In the genomic region with DNA sequence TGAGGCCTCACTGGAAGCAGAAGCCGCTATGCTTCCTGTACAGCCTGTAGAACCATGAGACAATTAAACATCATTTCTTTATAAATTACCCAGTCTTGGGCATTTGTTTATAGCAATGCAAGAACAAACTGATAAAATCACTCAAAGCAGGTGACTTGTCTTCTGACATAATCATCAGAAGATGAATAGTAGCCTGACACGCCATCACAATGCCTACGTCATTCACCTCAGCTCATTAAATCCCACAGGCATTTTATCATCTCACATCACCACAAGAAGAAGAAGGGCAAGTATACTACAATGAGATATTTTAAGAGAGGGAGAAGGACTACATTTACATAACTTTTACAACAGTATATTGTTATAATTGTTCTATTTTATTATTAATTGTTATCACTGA, we compare ENCODE assay signal across 20 cellular contexts. TPM values are rescaled to one million over a fixed set of nuclear protein-coding genes. Genes with fewer than 3 reads are reported as not detected.
DNase-seq lines count a peak whose midpoint lies in the region; ATAC-seq and TF ChIP-seq lines count a peak whose summit lies in the region.
"Had no signal": no experiment of that assay in that cellular context is flagged by ENCODE, and none has a peak within 500 bp of the region (broad histone marks: within the 10 kb centered on the region; RNA-seq: fewer than 3 reads in every experiment).

No MANE protein-coding gene starts in this region.

- no peak overlapping the region for H3K9ac ChIP-seq in trophoblast cell (ENCODE audit: low read length)
- H3K9ac ChIP-seq: BLaER1, KMS-11 had no signal

- H3K36me3 ChIP-seq in PC-9 (ENCODE audit: low read depth) (no peaks in the 10 kb centered on the region), breast epithelium (no peaks in the 10 kb centered on the region), trophoblast cell (ENCODE audit: control insufficient read depth in 1 of 2, insufficient read depth in 2 of 2, low read length in 2 of 2) (no peaks in the 10 kb centered on the region)
- H3K36me3 ChIP-seq in naive thymus-derived CD4-positive, alpha-beta T cell (ENCODE audit: control insufficient read depth in 2 of 3, insufficient read depth in 3 of 3, low read length in 3 of 3): no peaks in the 10 kb centered on the region
- H3K36me3 ChIP-seq: BLaER1 had no signal

- H3K27me3 ChIP-seq in PC-9 (ENCODE audit: insufficient read depth, low read depth) (no peaks in the 10 kb centered on the region), breast epithelium (no peaks in the 10 kb centered on the region), trophoblast cell (ENCODE audit: insufficient read depth, low read length) (no peaks in the 10 kb centered on the region)
- peaks cover 0 to 5% of the 10 kb centered on the region in 2 donors for H3K27me3 ChIP-seq in naive thymus-derived CD4-positive, alpha-beta T cell (ENCODE audit: control insufficient read depth in 2 of 2, insufficient read depth in 2 of 2, low read length in 2 of 2)

- H3K79me2 ChIP-seq in PC-9 (ENCODE audit: low read depth) (peaks cover 11% of the 10 kb centered on the region), trophoblast cell (ENCODE audit: control insufficient read depth, insufficient read depth, low read length, poor library complexity) (peaks cover 9% of the 10 kb centered on the region)

- H4K91ac ChIP-seq in trophoblast cell (ENCODE audit: low read depth, low read length): no peak overlapping the region

- no peak overlapping the region for H3K27ac Mint-ChIP-seq in naive thymus-derived CD4-positive, alpha-beta T cell
- H3K27ac Mint-ChIP-seq: CD4-positive, alpha-beta T cell had no signal

- H3F3A ChIP-seq in PC-9 (ENCODE audit: insufficient read depth, low read depth): no peaks in the 10 kb centered on the region; the same call in 1 of the 2 replicates

- H3K27ac ChIP-seq in PC-9 (peak overlapping the region; percentile 39; the same call in 1 of the 2 replicates), breast epithelium (peak overlapping the region; percentile 46 to 77), trophoblast cell (ENCODE audit: low read depth, low read length) (no peak overlapping the region)
- H3K27ac ChIP-seq in naive thymus-derived CD4-positive, alpha-beta T cell (ENCODE audit: low read depth, low read length): no peak overlapping the region
- H3K27ac ChIP-seq: BLaER1, HL-60, KMS-11 had no signal

- WGBS in trophoblast cell (ENCODE audit: extremely low coverage, insufficient coverage, insufficient read length): no CpG with 5 or more reads among the region's 3 CpGs

- no peak overlapping the region for H4K8ac ChIP-seq in trophoblast cell (ENCODE audit: low read depth, low read length)

- no peak overlapping the region for H2BK5ac ChIP-seq in trophoblast cell (ENCODE audit: low read depth, low read length, poor library complexity)

- H2AK5ac ChIP-seq in trophoblast cell (ENCODE audit: low read length): no peak overlapping the region

- ATAC-seq in HG02884 (IDR thresholded peaks at IDR 0.05; ENCODE audit: unreplicated experiment): no peak
- no peak for ATAC-seq in naive thymus-derived CD4-positive, alpha-beta T cell

- H2BK120ac ChIP-seq in trophoblast cell (ENCODE audit: insufficient read depth, low read length, poor library complexity): no peak overlapping the region

- no peak overlapping the region for H3K18ac ChIP-seq in trophoblast cell (ENCODE audit: low read length)

- CTCF ChIA-PET in PC-9 (lab: Charles Lee): no interaction called here
- CTCF ChIA-PET in naive thymus-derived CD4-positive, alpha-beta T cell (lab: Charles Lee): interaction anchor here (0.6 kb wide), 1 partner anchor 18 kb away, joined by 3 read pairs; no protein-coding TSS in a partner anchor

- H3K4me2 ChIP-seq in PC-9 (no peak overlapping the region), trophoblast cell (ENCODE audit: low read length) (no peak overlapping the region)
- H3K4me2 ChIP-seq: BLaER1, KMS-11 had no signal

- no peak for DNase-seq in PC-9
- no peak for DNase-seq in breast epithelium (ENCODE audit: low spot score in 2 of 2)
- DNase-seq in trophoblast cell: peak; percentile 43 to 74
- DNase-seq in NCI-H146 treated with DMSO at 0.1 percent for 48 hours (lab: John Stamatoyannopoulos, UW; ENCODE audit: unreplicated experiment): no peak
- DNase-seq in hepatic stellate cell (ENCODE audit: low spot score): no peak
- no peak for DNase-seq in naive thymus-derived CD4-positive, alpha-beta T cell
- DNase-seq: ACHN; CD4-positive, alpha-beta T cell; COR-L47; DMS79; NCI-H1694 treated with DMSO at 0.1 percent for 48 hours; NCI-H2081 treated with DMSO at 0.1 percent for 48 hours; NCI-H2171 treated with DMSO at 0.1 percent for 48 hours; NCI-H446; NCI-H526 treated with DMSO at 0.1 percent for 48 hours; SHP77 had no signal

- no peak for TF ChIP-seq POLR2A in breast epithelium (IDR thresholded peaks at IDR 0.05)

- no peak overlapping the region for H2BK12ac ChIP-seq in trophoblast cell (ENCODE audit: low read length)

- no peak overlapping the region for H3K23ac ChIP-seq in trophoblast cell (ENCODE audit: low read length)

- H3K4ac ChIP-seq in trophoblast cell (ENCODE audit: low read depth, low read length): no peak overlapping the region

- H3K79me1 ChIP-seq in trophoblast cell (ENCODE audit: low read length): peaks cover 15% of the 10 kb centered on the region

- no peak overlapping the region for H3K14ac ChIP-seq in trophoblast cell (ENCODE audit: low read length)

- H3K9me3 ChIP-seq in PC-9 (ENCODE audit: insufficient read depth, low read depth) (no peaks in the 10 kb centered on the region), breast epithelium (no peaks in the 10 kb centered on the region), trophoblast cell (ENCODE audit: insufficient read depth, low read depth, low read length) (no peaks in the 10 kb centered on the region)
- no peaks in the 10 kb centered on the region for H3K9me3 ChIP-seq in naive thymus-derived CD4-positive, alpha-beta T cell (ENCODE audit: control insufficient read depth in 2 of 3, low read length in 3 of 3)

- H3K9me3 Mint-ChIP-seq in naive thymus-derived CD4-positive, alpha-beta T cell: peaks cover 0 to 5% (median 0%) of the 10 kb centered on the region in 11 donors
- H3K9me3 Mint-ChIP-seq: CD4-positive, alpha-beta T cell had no signal

- H3K4me1 ChIP-seq in PC-9 (replicated peaks; ENCODE audit: insufficient read depth): peaks cover 39% of the 10 kb centered on the region
- no peaks in the 10 kb centered on the region for H3K4me1 ChIP-seq in breast epithelium
- H3K4me1 ChIP-seq in trophoblast cell (ENCODE audit: control insufficient read depth in 1 of 2, insufficient read depth in 2 of 2, low read length in 2 of 2): peaks cover 3 to 4% of the 10 kb centered on the region in 2 experiments
- no peaks in the 10 kb centered on the region for H3K4me1 ChIP-seq in naive thymus-derived CD4-positive, alpha-beta T cell (ENCODE audit: control insufficient read depth in 2 of 2, insufficient read depth in 2 of 2, low read length in 2 of 2)

- TF ChIP-seq CTCF in PC-9 (conservative IDR thresholded peaks at IDR 0.05) (no peak), breast epithelium (IDR thresholded peaks at IDR 0.05) (no peak)

- H4K20me1 ChIP-seq in PC-9 (ENCODE audit: insufficient read depth): no peaks in the 10 kb centered on the region
- H4K20me1 ChIP-seq: BLaER1 had no signal

- POLR2A ChIA-PET in PC-9 (lab: Charles Lee; ENCODE audit: unreplicated experiment): no interaction called here
- POLR2A ChIA-PET in naive thymus-derived CD4-positive, alpha-beta T cell (lab: Charles Lee): no interaction called here

- peaks cover 0 to 10% (median 8%) of the 10 kb centered on the region in 7 donors for H3K4me1 Mint-ChIP-seq in naive thymus-derived CD4-positive, alpha-beta T cell

- intact Hi-C loops in PC-9 (cut with micrococcal nuclease; ENCODE audit: unreplicated experiment): loop anchor here (10.0 kb wide), 1 partner anchor 665 kb away; no protein-coding TSS in a partner anchor
- intact Hi-C loops in breast epithelium (cut with DNase I; ENCODE audit: low total_unique reads): no loop called here
- intact Hi-C loops in naive thymus-derived CD4-positive, alpha-beta T cell (cut with micrococcal nuclease): no loop called here

- no peak overlapping the region for H4K12ac ChIP-seq in trophoblast cell (ENCODE audit: low read depth, low read length)

- H3K4me3 Mint-ChIP-seq in naive thymus-derived CD4-positive, alpha-beta T cell: no peak overlapping the region
- H3K4me3 Mint-ChIP-seq: CD4-positive, alpha-beta T cell had no signal

- H3K4me3 ChIP-seq in PC-9: no peak overlapping the region
- H3K4me3 ChIP-seq in breast epithelium: no peak overlapping the region
- no peak overlapping the region for H3K4me3 ChIP-seq in trophoblast cell (ENCODE audit: low read depth, low read length)
- H3K4me3 ChIP-seq in naive thymus-derived CD4-positive, alpha-beta T cell (ENCODE audit: low read length): no peak overlapping the region
- H3K4me3 ChIP-seq: BLaER1 had no signal

- peaks cover 46 to 67% (median 60%) of the 10 kb centered on the region in 5 donors for H3K27me3 Mint-ChIP-seq in naive thymus-derived CD4-positive, alpha-beta T cell

- no TSS peak for BruUV-seq in PC-9 (replicated peaks; lab: Mats Ljungman, UMichigan)

- H2AFZ ChIP-seq in PC-9: no peak overlapping the region
- no peak overlapping the region for H2AFZ ChIP-seq in trophoblast cell (ENCODE audit: insufficient read depth, low read length, poor library complexity)

- H3K36me3 Mint-ChIP-seq in naive thymus-derived CD4-positive, alpha-beta T cell: no peaks in the 10 kb centered on the region

- no peaks in the 10 kb centered on the region for H3K9me2 ChIP-seq in PC-9 (ENCODE audit: insufficient read depth)

RNA-seq across cellular contexts. Expression of a gene that starts 3.1 kb away (rescaled TPM):
- total RNA-seq in PC-9 (2021) (10.0 and 12.0 TPM in 2 replicates), breast epithelium (10 to 100 TPM in 1 of 3 donors, 1 to 10 TPM in 2; 3.9 to 15.1 (median 7.5) TPM)
- polyA plus RNA-seq in trophoblast cell (2013): 32.0 and 34.0 TPM in 2 replicates
- not detected for total RNA-seq in naive thymus-derived CD4-positive, alpha-beta T cell
- polyA plus RNA-seq in naive thymus-derived CD4-positive, alpha-beta T cell: not detected
- total RNA-seq: CD4-positive, alpha-beta T cell had no signal

Comparison
In these comparisons a context has a peak if more than half of its experiments do, and no peak if none do; other contexts are left out.
1. DNase-seq: peak in trophoblast cell (2 of 2); none in PC-9 (0 of 2), breast epithelium (0 of 2), NCI-H146 treated with DMSO at 0.1 percent for 48 hours (single experiment), hepatic stellate cell (single experiment) and naive thymus-derived CD4-positive, alpha-beta T cell (0 of 9).
2. H3K27ac ChIP-seq: peak in PC-9 (single experiment) and breast epithelium (2 of 2); none in trophoblast cell (single experiment) and naive thymus-derived CD4-positive, alpha-beta T cell (single experiment).
3. RNA of a gene that starts 3.1 kb away (total RNA-seq): 10.0 to 12.0 TPM in PC-9 and 3.9 to 15.1 TPM in breast epithelium; not detected in naive thymus-derived CD4-positive, alpha-beta T cell; every median in the first group is over 4 times any median in the second.